12 cellular contexts compared by ENCODE assay signal in the genomic region with DNA sequence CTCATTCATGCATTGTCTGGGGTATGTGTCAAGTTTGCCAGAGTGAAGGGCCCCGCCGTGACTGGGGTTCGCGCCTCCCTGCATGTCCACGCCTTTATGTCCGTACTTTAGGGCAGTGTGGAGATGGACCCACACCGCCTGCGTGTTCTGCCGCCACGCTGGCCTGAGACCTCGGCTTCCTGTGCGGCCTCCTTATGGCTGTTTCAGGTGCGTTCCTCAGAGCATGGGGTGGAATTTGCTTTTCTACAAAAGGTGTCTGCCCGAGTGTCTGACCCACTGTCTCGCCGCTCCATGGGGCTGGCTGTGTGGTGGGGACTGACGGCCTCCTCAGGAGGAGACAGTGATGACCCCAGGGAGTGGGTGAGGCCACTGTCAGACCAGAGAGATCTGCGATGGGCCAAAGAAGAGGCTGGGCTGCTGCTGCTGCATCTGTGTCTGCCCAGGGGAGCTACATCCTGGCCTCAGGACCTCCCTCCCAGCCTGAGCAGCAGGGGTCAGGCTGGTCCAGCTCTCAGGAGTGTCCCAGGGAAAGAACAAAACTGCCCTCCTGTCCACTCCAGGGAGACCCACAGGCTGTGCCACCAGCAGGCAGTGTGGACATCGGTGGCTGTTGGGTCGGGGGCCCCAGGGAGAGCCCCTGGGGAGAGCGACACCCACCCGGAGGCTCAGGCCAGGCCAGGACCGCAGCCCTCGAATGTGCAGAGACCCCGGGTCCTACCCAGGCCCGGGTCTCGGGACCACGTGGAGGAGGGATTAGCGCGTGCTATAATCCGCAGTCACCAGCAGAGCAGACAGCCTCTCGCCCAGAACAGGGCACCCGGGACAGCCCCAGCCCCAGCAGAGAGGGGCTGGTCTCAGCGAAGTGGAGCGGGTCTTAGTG. TPM values are rescaled to one million over a fixed set of nuclear protein-coding genes. Genes with fewer than 3 reads are reported as not detected.
A peak's percentile ranks its signal among the peaks of the same experiment; 100 is the strongest.
DNase-seq lines count a peak whose midpoint lies in the region; ATAC-seq and TF ChIP-seq lines count a peak whose summit lies in the region.
"Had no signal": no experiment of that assay in that cellular context is flagged by ENCODE, and none has a peak within 500 bp of the region (broad histone marks: within the 10 kb centered on the region; RNA-seq: fewer than 3 reads in every experiment).

No MANE protein-coding gene starts in this region.

- H3K36me3 Mint-ChIP-seq in activated naive CD8-positive, alpha-beta T cell treated with anti-CD3 and anti-CD28 coated beads, Interleukin-2, amount 10 ng/mL, durations not matched to agents 7 days and 5 days, result no peaks in the 10 kb centered on the region
- no peaks in the 10 kb centered on the region for H3K36me3 Mint-ChIP-seq in naive thymus-derived CD8-positive, alpha-beta T cell

- H3K4me1 ChIP-seq in right atrium auricular region, result peaks cover 0 to 15% of the 10 kb centered on the region in 2 donors

- no peak overlapping the region for H3K27ac ChIP-seq in right atrium auricular region
- H3K27ac ChIP-seq: C4-2B had no signal

- H3K4me3 Mint-ChIP-seq in activated naive CD8-positive, alpha-beta T cell treated with anti-CD3 and anti-CD28 coated beads, Interleukin-2, amount 10 ng/mL, durations not matched to agents 7 days and 5 days, result peak overlapping the region; percentile 85
- H3K4me3 Mint-ChIP-seq in naive thymus-derived CD8-positive, alpha-beta T cell, result peak overlapping the region; percentile 67 to 89 (median 83)

- H3K27me3 Mint-ChIP-seq in activated naive CD8-positive, alpha-beta T cell treated with anti-CD3 and anti-CD28 coated beads, Interleukin-2, amount 10 ng/mL, durations not matched to agents 7 days and 5 days, result no peaks in the 10 kb centered on the region
- H3K27me3 Mint-ChIP-seq in naive thymus-derived CD8-positive, alpha-beta T cell, result no peaks in the 10 kb centered on the region

- no peak for ATAC-seq in Right ventricle myocardium inferior
- no peak for ATAC-seq in activated naive CD8-positive, alpha-beta T cell treated with anti-CD3 and anti-CD28 coated beads, Interleukin-2, amount 10 ng/mL, durations not matched to agents 7 days and 5 days (ENCODE audit: low read depth)
- no peak for ATAC-seq in naive thymus-derived CD8-positive, alpha-beta T cell
- ATAC-seq in GM18520 (IDR thresholded peaks at IDR 0.05; ENCODE audit: unreplicated experiment), result no peak
- no peak for ATAC-seq in HG02970 (IDR thresholded peaks at IDR 0.05; ENCODE audit: low FRiP score, unreplicated experiment)

- no peaks in the 10 kb centered on the region for H3K9me3 ChIP-seq in right atrium auricular region

- TF ChIP-seq CTCF in right atrium auricular region (IDR thresholded peaks at IDR 0.05), result no peak

- H3K27me3 ChIP-seq in right atrium auricular region, result no peaks in the 10 kb centered on the region

- intact Hi-C loops in Right ventricle myocardium inferior (cut with DNase I), result no loop called here

- H3K36me3 ChIP-seq in right atrium auricular region, result no peaks in the 10 kb centered on the region

- H3K4me3 ChIP-seq in right atrium auricular region, result no peak overlapping the region

- POLR2A ChIA-PET in activated naive CD8-positive, alpha-beta T cell treated with anti-CD3 and anti-CD28 coated beads, Interleukin-2, amount 10 ng/mL, durations not matched to agents 7 days and 5 days (lab: Charles Lee), result interaction anchor here (1.2 to 2.1 kb wide), 4 partner anchors 9 to 69 kb away, joined by 3 to 14 read pairs (median 6); a partner anchor contains a TSS
- POLR2A ChIA-PET in naive thymus-derived CD8-positive, alpha-beta T cell (lab: Charles Lee), result no interaction called here

- H3K9me3 Mint-ChIP-seq in activated naive CD8-positive, alpha-beta T cell treated with anti-CD3 and anti-CD28 coated beads, Interleukin-2, amount 10 ng/mL, durations not matched to agents 7 days and 5 days, result no peaks in the 10 kb centered on the region
- H3K9me3 Mint-ChIP-seq in naive thymus-derived CD8-positive, alpha-beta T cell, result peaks cover 0 to 1% (median 0%) of the 10 kb centered on the region in 9 donors

- H3K27ac Mint-ChIP-seq in activated naive CD8-positive, alpha-beta T cell treated with anti-CD3 and anti-CD28 coated beads, Interleukin-2, amount 10 ng/mL, durations not matched to agents 7 days and 5 days, result peak overlapping the region; percentile 99
- H3K27ac Mint-ChIP-seq in naive thymus-derived CD8-positive, alpha-beta T cell, result peak overlapping the region; percentile 85 to 97 (median 92)

- DNase-seq in Right ventricle myocardium inferior (ENCODE audit: missing footprints) (peak; percentile 48), right atrium auricular region (ENCODE audit: low spot score) (no peak), NOMO-1 (lab: John Stamatoyannopoulos, UW; ENCODE audit: unreplicated experiment in 2 of 2) (no peak)
- peak; percentile 37 for DNase-seq in activated naive CD8-positive, alpha-beta T cell treated with anti-CD3 and anti-CD28 coated beads, Interleukin-2, amount 10 ng/mL, durations not matched to agents 7 days and 5 days
- DNase-seq in naive thymus-derived CD8-positive, alpha-beta T cell, result peak in 1 of 10 donors; percentile 46
- DNase-seq in stimulated activated naive CD4-positive, alpha-beta T cell (lab: John Stamatoyannopoulos, UW), result no peak
- DNase-seq: Karpas-422, NCI-H524 treated with DMSO at 0.1 percent for 48 hours, occipital lobe had no signal

- H3K4me1 Mint-ChIP-seq in activated naive CD8-positive, alpha-beta T cell treated with anti-CD3 and anti-CD28 coated beads, Interleukin-2, amount 10 ng/mL, durations not matched to agents 7 days and 5 days, result peaks cover 28% of the 10 kb centered on the region
- peaks cover 19 to 57% (median 44%) of the 10 kb centered on the region in 4 donors for H3K4me1 Mint-ChIP-seq in naive thymus-derived CD8-positive, alpha-beta T cell

RNA-seq across cellular contexts. Expression of a gene that starts 9.8 kb away (rescaled TPM):
- total RNA-seq in Right ventricle myocardium inferior (8.2 TPM), right atrium auricular region (1 to 10 TPM; 2.2 to 5.3 TPM)
- 10 to 100 TPM; 34.3 to 38.4 TPM for total RNA-seq in activated naive CD8-positive, alpha-beta T cell treated with anti-CD3 and anti-CD28 coated beads, Interleukin-2, amount 10 ng/mL, durations not matched to agents 7 days and 5 days
- 10 to 100 TPM; 10.2 to 14.4 TPM for total RNA-seq in naive thymus-derived CD8-positive, alpha-beta T cell
- polyA plus RNA-seq in naive thymus-derived CD8-positive, alpha-beta T cell, result 10 to 100 TPM in 1 of 3 donors, 1 to 10 TPM in 2; 4.6 to 12.1 (median 9.3) TPM

Comparison
In these comparisons a context has a peak if more than half of its experiments do, and no peak if none do; other contexts are left out.
1. DNase-seq: peak in Right ventricle myocardium inferior (single experiment) and activated naive CD8-positive, alpha-beta T cell treated with anti-CD3 and anti-CD28 coated beads, Interleukin-2, amount 10 ng/mL, durations not matched to agents 7 days and 5 days (single experiment); none in right atrium auricular region (single experiment), stimulated activated naive CD4-positive, alpha-beta T cell (0 of 6) and NOMO-1 (0 of 2).